8 cellular contexts compared by ENCODE assay signal in the genomic region with DNA sequence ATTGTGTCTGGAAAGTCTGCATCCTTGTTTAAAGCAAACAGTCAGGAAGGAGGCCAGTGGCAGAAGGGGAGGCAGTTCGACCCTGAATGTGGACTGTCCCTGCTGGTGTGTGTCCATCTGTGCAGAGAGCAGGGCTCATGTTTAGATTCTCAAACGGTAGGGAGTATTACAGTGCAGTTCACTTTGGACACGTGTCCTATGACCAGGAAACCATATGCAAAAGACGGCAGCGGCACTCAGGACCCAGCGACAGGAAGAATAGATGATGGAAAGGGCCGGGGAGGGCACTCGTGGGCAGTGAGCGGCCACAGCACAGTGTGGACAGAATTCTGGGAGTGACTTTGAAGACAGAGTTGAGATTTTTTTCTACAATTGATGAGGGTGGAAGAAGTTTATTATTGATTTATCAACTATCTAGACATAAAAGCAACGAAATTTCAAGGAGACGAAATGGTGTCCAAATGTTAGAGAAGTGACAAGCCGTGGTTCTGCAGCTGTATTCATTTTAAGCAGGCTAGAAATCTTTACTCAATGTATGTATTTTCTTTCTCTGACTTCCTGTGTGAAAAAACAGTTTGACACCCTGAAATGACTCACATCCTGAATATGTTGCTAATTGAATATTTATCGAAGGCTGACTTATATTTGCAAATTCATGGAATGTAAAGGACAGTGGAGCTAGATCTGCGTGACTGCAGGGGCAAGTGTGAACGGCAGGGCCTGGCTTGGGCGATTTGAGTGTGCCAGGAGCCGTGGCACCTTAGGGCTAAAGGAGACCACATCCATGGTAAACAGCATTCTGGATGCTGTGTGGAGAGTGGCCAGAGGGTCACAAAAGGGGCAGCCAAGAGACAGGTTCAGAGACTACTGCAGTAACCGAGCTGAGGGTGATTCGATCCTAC.
DNase-seq lines count a peak whose midpoint lies in the region; ATAC-seq, FAIRE-seq and TF ChIP-seq lines count a peak whose summit lies in the region.

No MANE protein-coding gene starts in this region.

- no peak overlapping the region for H2BK12ac ChIP-seq in H1 (ENCODE audit: low read depth, low read length)

- H2AK5ac ChIP-seq in H1 (ENCODE audit: low read depth, low read length), result no peak overlapping the region

- in situ Hi-C loops in ACHN (cut with HindIII; ENCODE audit: low pct_ligation_motif_present, low pct_unique_long_range_greater_than_20kb, low sequenced_read_pairs) (no loop called here), brain microvascular endothelial cell (cut with HindIII; ENCODE audit: low pct_ligation_motif_present, low sequenced_read_pairs) (no loop called here)

- peak overlapping the region; percentile 65 for H3K4me3 Mint-ChIP-seq in stimulated activated naive CD8-positive, alpha-beta T cell treated with anti-CD3 and anti-CD28 coated beads, Interleukin-15, Interleukin-2, amounts not matched to agents 100 ng/mL and 50 ng/mL, for 24 hours

- no peaks in the 10 kb centered on the region for H3K79me1 ChIP-seq in H1 (ENCODE audit: low read depth, low read length)

- peak; percentile 62 for ATAC-seq in GM18861 (IDR thresholded peaks at IDR 0.05; ENCODE audit: unreplicated experiment)
- ATAC-seq in HG02938 (IDR thresholded peaks at IDR 0.05; ENCODE audit: unreplicated experiment), result peak; percentile 82

- H3K9me3 Mint-ChIP-seq in stimulated activated naive CD8-positive, alpha-beta T cell treated with anti-CD3 and anti-CD28 coated beads, Interleukin-15, Interleukin-2, amounts not matched to agents 100 ng/mL and 50 ng/mL, for 24 hours, result peaks cover 9% of the 10 kb centered on the region

- POLR2A ChIA-PET in H1 (lab: Charles Lee; ENCODE audit: partially characterized antibody), result no interaction called here

- TF ChIP-seq EP300 in H1 (IDR thresholded peaks at IDR 0.05; ENCODE audit: borderline replicate concordance in 1 of 2, low read depth in 2 of 2, low read length in 2 of 2), result no peak

- peaks cover 0 to 3% (median 0%) of the 10 kb centered on the region in 4 experiments; a peak in 2 of 7 replicates for H3K4me1 ChIP-seq in H1 (replicated peaks in 1 of 4; ENCODE audit: control insufficient read depth in 3 of 4, insufficient read depth in 4 of 4, low read length in 3 of 4)

- H3K27me3 Mint-ChIP-seq in stimulated activated naive CD8-positive, alpha-beta T cell treated with anti-CD3 and anti-CD28 coated beads, Interleukin-15, Interleukin-2, amounts not matched to agents 100 ng/mL and 50 ng/mL, for 24 hours, result no peaks in the 10 kb centered on the region

- DNase-seq in ACHN, result peak; percentile 1
- DNase-seq in H1 (ENCODE audit: low read depth in 1 of 2, low spot score in 2 of 2), result no peak
- no peak for DNase-seq in dedifferentiated amniotic fluid mesenchymal stem cell (ENCODE audit: extremely low spot score)
- no peak for DNase-seq in brain microvascular endothelial cell

- no peak overlapping the region for H2BK15ac ChIP-seq in H1 (ENCODE audit: low read length)

- 89% methylated on average over 19 of the region's 19 CpGs; no CpG with 5 or more reads in 1 of the 2 experiments for WGBS in H1 (ENCODE audit: extremely low coverage in 1 of 2, insufficient coverage in 1 of 2, insufficient read length in 1 of 2, insufficient replicate concordance in 2 of 2, low coverage in 1 of 2, low lambda C conversion rate in 2 of 2, missing lambda C conversion rate in 1 of 2), 2 experiments

- CTCF ChIA-PET in H1 (lab: Charles Lee; ENCODE audit: partially characterized antibody), result interaction anchor here (0.8 to 1.1 kb wide), 2 partner anchors 22 to 46 kb away, joined by 3 read pairs; no protein-coding TSS in a partner anchor

- no peak overlapping the region for H3K18ac ChIP-seq in H1 (ENCODE audit: extremely low read depth, low read length)

- no peak overlapping the region for H3K4me2 ChIP-seq in H1 (ENCODE audit: insufficient read depth in 1 of 2, low read depth in 2 of 2, low read length in 2 of 2)

- H2BK20ac ChIP-seq in H1 (ENCODE audit: low read length), result no peak overlapping the region

- H3K4me3 ChIP-seq in H1 (ENCODE audit: extremely low read depth in 1 of 4, insufficient read depth in 2 of 4, low read depth in 3 of 4, low read length in 4 of 4) (no peak overlapping the region), brain microvascular endothelial cell (ENCODE audit: low read depth, low read length) (no peak overlapping the region)

- TF ChIP-seq POLR2A in H1 (IDR thresholded peaks at IDR 0.05; ENCODE audit: control extremely low read depth in 1 of 2, low read depth in 2 of 2, low read length in 2 of 2), result no peak

- no peak overlapping the region for H3K14ac ChIP-seq in H1 (ENCODE audit: insufficient read length)

- peaks cover 21% of the 10 kb centered on the region for H3K36me3 Mint-ChIP-seq in stimulated activated naive CD8-positive, alpha-beta T cell treated with anti-CD3 and anti-CD28 coated beads, Interleukin-15, Interleukin-2, amounts not matched to agents 100 ng/mL and 50 ng/mL, for 24 hours (ENCODE audit: low read depth)

- 0 out of 2 replicates have a peak overlapping the region, but pooled peaks have one; percentile 12 for H2AFZ ChIP-seq in H1 (ENCODE audit: low read length)

- no peak overlapping the region for H3K4ac ChIP-seq in H1 (replicated peaks; ENCODE audit: insufficient read length, low read depth, low read length)

- H3K79me2 ChIP-seq in H1 (ENCODE audit: control insufficient read depth in 1 of 2, insufficient read depth in 2 of 2, low read length in 2 of 2), result no peaks in the 10 kb centered on the region

- H3K27me3 ChIP-seq in H1 (replicated peaks in 1 of 4; ENCODE audit: control insufficient read depth in 3 of 4, extremely low read depth in 1 of 4, insufficient read depth in 3 of 4, low read length in 3 of 4) (no peaks in the 10 kb centered on the region), brain microvascular endothelial cell (replicated peaks) (no peaks in the 10 kb centered on the region)

- peak overlapping the region; percentile 86 for H3K27ac Mint-ChIP-seq in stimulated activated naive CD8-positive, alpha-beta T cell treated with anti-CD3 and anti-CD28 coated beads, Interleukin-15, Interleukin-2, amounts not matched to agents 100 ng/mL and 50 ng/mL, for 24 hours

- H3K27ac ChIP-seq in H1 (ENCODE audit: low read depth, low read length) (no peak overlapping the region), brain microvascular endothelial cell (no peak overlapping the region)

- H3K36me3 ChIP-seq in H1 (ENCODE audit: control insufficient read depth in 2 of 4, insufficient read depth in 4 of 4, low read length in 3 of 4), result no peaks in the 10 kb centered on the region
- H3K36me3 ChIP-seq in brain microvascular endothelial cell (replicated peaks), result no peaks in the 10 kb centered on the region

- H4K20me1 ChIP-seq in H1 (replicated peaks in 1 of 2; ENCODE audit: control insufficient read depth in 1 of 2, insufficient read depth in 2 of 2, low read length in 2 of 2), result no peaks in the 10 kb centered on the region

- no peak for TF ChIP-seq CTCF in H1 (IDR thresholded peaks at IDR 0.05; ENCODE audit: control extremely low read depth in 1 of 3, insufficient read depth in 1 of 3, low read depth in 1 of 3, low read length in 3 of 3)
- TF ChIP-seq CTCF in brain microvascular endothelial cell (IDR thresholded peaks at IDR 0.05; ENCODE audit: low read depth, low read length, missing control alignments), result no peak

- no peak overlapping the region for H2BK5ac ChIP-seq in H1 (ENCODE audit: low read depth, low read length)

- TF ChIP-seq RAD21 in H1 (IDR thresholded peaks at IDR 0.05 in 1 of 2, conservative IDR thresholded peaks at IDR 0.05 in 1 of 2; ENCODE audit: low read depth in 2 of 2, low read length in 2 of 2), result no peak

- no peak overlapping the region for H2BK120ac ChIP-seq in H1 (replicated peaks; ENCODE audit: low read depth, low read length)

- H4K91ac ChIP-seq in H1 (replicated peaks; ENCODE audit: insufficient read length, low read length), result no peak overlapping the region

- H3K9me3 ChIP-seq in H1 (ENCODE audit: insufficient read depth in 2 of 2, low read depth in 1 of 2, low read length in 1 of 2), result no peaks in the 10 kb centered on the region

- H3K9ac ChIP-seq in H1 (replicated peaks in 1 of 4; ENCODE audit: extremely low read depth in 1 of 4, low read depth in 3 of 4, low read length in 3 of 4), result no peak overlapping the region; a peak in 2 of 7 replicates

- peaks cover 53% of the 10 kb centered on the region for H3K4me1 Mint-ChIP-seq in stimulated activated naive CD8-positive, alpha-beta T cell treated with anti-CD3 and anti-CD28 coated beads, Interleukin-15, Interleukin-2, amounts not matched to agents 100 ng/mL and 50 ng/mL, for 24 hours (ENCODE audit: low read depth)

- no peak overlapping the region for H4K5ac ChIP-seq in H1 (ENCODE audit: insufficient read length, low read depth, low read length)

- H3K23me2 ChIP-seq in H1 (ENCODE audit: low read depth, low read length), result no peaks in the 10 kb centered on the region

- H4K8ac ChIP-seq in H1 (ENCODE audit: extremely low read depth, insufficient read depth, low read length), result no peak overlapping the region

- H3K56ac ChIP-seq in H1 (replicated peaks; ENCODE audit: insufficient read length, low read depth, low read length), result no peak overlapping the region

- no peak for FAIRE-seq in H1 (lab: Jason Lieb, UNC)

- H3K23ac ChIP-seq in H1 (ENCODE audit: insufficient read length), result no peak overlapping the region

TF ChIP-seq in PFSK-1, 5 proteins besides CTCF, POLR2A, EP300 and RAD21:
- TF ChIP-seq SIN3A (IDR thresholded peaks at IDR 0.05; ENCODE audit: borderline replicate concordance, insufficient read depth, low read length) (peak; percentile 36; the same call in 1 of the 2 replicates), FOXP2 (optimal IDR thresholded peaks at IDR 0.05; ENCODE audit: borderline replicate concordance, extremely low read depth, extremely low read length, insufficient read depth) (no peak), POLR2AphosphoS5 (IDR thresholded peaks at IDR 0.05; ENCODE audit: low read depth, low read length) (peak; percentile 47)
TF ChIP-seq in PFSK-1: peak in this region for 2.

TF ChIP-seq in H1, 55 proteins besides CTCF, POLR2A, EP300 and RAD21 (continues in another document):
- TF ChIP-seq TCF12 (IDR thresholded peaks at IDR 0.05; ENCODE audit: low read depth, low read length) (no peak), SP4 (IDR thresholded peaks at IDR 0.05; ENCODE audit: low read length) (no peak), POU5F1 (IDR thresholded peaks at IDR 0.05; ENCODE audit: low read depth, low read length) (no peak), SRF (IDR thresholded peaks at IDR 0.05; ENCODE audit: low read depth, low read length) (no peak), CHD2 (IDR thresholded peaks at IDR 0.05; ENCODE audit: low read length) (no peak), YY1 (IDR thresholded peaks at IDR 0.05; ENCODE audit: low read depth, low read length) (no peak)
